Comparison of ENCODE assay signal across 10 cellular contexts in genomic region chr2:191690327-191690726, GRCh38. TPM values are rescaled to one million over a fixed set of nuclear protein-coding genes. Genes with fewer than 3 reads are reported as not detected.
A peak's percentile ranks its signal among the peaks of the same experiment; 100 is the strongest.
DNase-seq lines count a peak whose midpoint lies in the region; FAIRE-seq and TF ChIP-seq lines count a peak whose summit lies in the region.
"Had no signal": no experiment of that assay in that cellular context is flagged by ENCODE, and none has a peak within 500 bp of the region (broad histone marks: within the 10 kb centered on the region; RNA-seq: fewer than 3 reads in every experiment).

No MANE protein-coding gene starts in this region.

- WGBS in sigmoid colon, 2 donors: 42 to 71% methylated on average over 3 of the region's 3 CpGs

- H3K4me3 Mint-ChIP-seq in astrocyte (ENCODE audit: unreplicated experiment): no peak overlapping the region
- H3K4me3 Mint-ChIP-seq: T-helper 1 cell treated with Interleukin-12 subunit alpha and Interleukin-12 subunit beta and Interleukin-4 antibody, amounts not matched to agents 30 μg/mL and 1 μg/mL, for 36 hours had no signal

- H4K20me1 ChIP-seq in KMS-11 (ENCODE audit: insufficient read depth) (no peaks in the 10 kb centered on the region), astrocyte (ENCODE audit: insufficient read depth, low read length) (no peaks in the 10 kb centered on the region), osteoblast (ENCODE audit: insufficient read depth, low read length) (no peaks in the 10 kb centered on the region)

- H3K9ac ChIP-seq in KMS-11 (no peak overlapping the region), astrocyte (ENCODE audit: low read length) (no peak overlapping the region)

- no peak overlapping the region for H3K27ac ChIP-seq in KMS-11
- H3K27ac ChIP-seq in astrocyte (ENCODE audit: low read depth, low read length): peak overlapping the region; percentile 74
- H3K27ac ChIP-seq in osteoblast (ENCODE audit: low read depth, low read length): peak overlapping the region; percentile 31
- no peak overlapping the region for H3K27ac ChIP-seq in sigmoid colon

- H3K4me1 ChIP-seq in KMS-11 (ENCODE audit: low read depth, poor library complexity, severe bottlenecking) (peaks cover 28% of the 10 kb centered on the region), astrocyte (ENCODE audit: insufficient read depth, low read length) (peaks cover 55% of the 10 kb centered on the region), osteoblast (ENCODE audit: insufficient read depth, low read length) (peaks cover 77% of the 10 kb centered on the region), sigmoid colon (peaks cover 0 to 8% (median 2%) of the 10 kb centered on the region in 4 donors)
- H3K4me1 ChIP-seq: BE2C had no signal

- peak overlapping the region; percentile 30 for H3K4me2 ChIP-seq in KMS-11
- peak overlapping the region; percentile 19 for H3K4me2 ChIP-seq in astrocyte (ENCODE audit: low read length)
- peak overlapping the region; percentile 31 for H3K4me2 ChIP-seq in osteoblast (ENCODE audit: insufficient read depth, low read length)

- H3K27ac Mint-ChIP-seq in astrocyte (ENCODE audit: unreplicated experiment): no peak overlapping the region

- peak; percentile 54 for DNase-seq in ELR (ENCODE audit: low read depth)
- no peak for DNase-seq in astrocyte (ENCODE audit: low read depth)
- DNase-seq in osteoblast (ENCODE audit: insufficient read length, low spot score, missing footprints): no peak
- no peak for DNase-seq in sigmoid colon
- DNase-seq in RKO (ENCODE audit: low spot score): no peak
- no peak for DNase-seq in NCI-H446 treated with DMSO at 0.1 percent for 48 hours (lab: John Stamatoyannopoulos, UW)
- DNase-seq: kidney had no signal

- H3K27me3 ChIP-seq in KMS-11 (ENCODE audit: insufficient read depth, low read depth) (no peaks in the 10 kb centered on the region), astrocyte (ENCODE audit: insufficient read depth, low read length) (no peaks in the 10 kb centered on the region), osteoblast (ENCODE audit: insufficient read depth, low read length) (no peaks in the 10 kb centered on the region), sigmoid colon (peaks cover 0 to 3% (median 0%) of the 10 kb centered on the region in 3 donors)
- H3K27me3 ChIP-seq: BE2C had no signal

- TF ChIP-seq POLR2A in sigmoid colon (IDR thresholded peaks at IDR 0.05): no peak

- H3K9me3 ChIP-seq in astrocyte (ENCODE audit: insufficient read depth, low read depth, low read length) (no peaks in the 10 kb centered on the region), osteoblast (ENCODE audit: low read depth, low read length) (no peaks in the 10 kb centered on the region), sigmoid colon (no peaks in the 10 kb centered on the region)
- H3K9me3 ChIP-seq: BE2C had no signal

- peaks cover 5% of the 10 kb centered on the region for H3K36me3 Mint-ChIP-seq in astrocyte (ENCODE audit: low read depth, unreplicated experiment)

- intact Hi-C loops in sigmoid colon (cut with DNase I): loop anchor here (2.0 kb wide), 1 partner anchor 136 kb away; no protein-coding TSS in a partner anchor

- no peaks in the 10 kb centered on the region for H3K27me3 Mint-ChIP-seq in astrocyte (ENCODE audit: low read depth, unreplicated experiment)

- H3K79me2 ChIP-seq in KMS-11 (ENCODE audit: insufficient read depth, low read depth): no peaks in the 10 kb centered on the region
- no peaks in the 10 kb centered on the region for H3K79me2 ChIP-seq in astrocyte (ENCODE audit: insufficient read depth, low read length)
- no peaks in the 10 kb centered on the region for H3K79me2 ChIP-seq in osteoblast (ENCODE audit: insufficient read depth, low read length)

- no peak for FAIRE-seq in astrocyte (lab: Jason Lieb, UNC)

- no peak overlapping the region for H2AFZ ChIP-seq in KMS-11 (ENCODE audit: low read depth)
- H2AFZ ChIP-seq in astrocyte (ENCODE audit: low read depth, low read length): no peak overlapping the region
- no peak overlapping the region for H2AFZ ChIP-seq in osteoblast (ENCODE audit: low read length)

- TF ChIP-seq EP300 in sigmoid colon (IDR thresholded peaks at IDR 0.05): no peak

- peaks cover 10% of the 10 kb centered on the region; the same call in 1 of the 2 replicates for H3K36me3 ChIP-seq in KMS-11 (ENCODE audit: insufficient read depth)
- H3K36me3 ChIP-seq in astrocyte (ENCODE audit: insufficient read depth, low read length): peaks cover 34% of the 10 kb centered on the region
- peaks cover 28% of the 10 kb centered on the region for H3K36me3 ChIP-seq in osteoblast (ENCODE audit: insufficient read depth, low read length)
- H3K36me3 ChIP-seq in sigmoid colon: no peaks in the 10 kb centered on the region
- H3K36me3 ChIP-seq: BE2C had no signal

- peaks cover 64% of the 10 kb centered on the region for H3K4me1 Mint-ChIP-seq in astrocyte (ENCODE audit: low read depth, unreplicated experiment)

- no peak for TF ChIP-seq CTCF in KMS-11 (conservative IDR thresholded peaks at IDR 0.05; ENCODE audit: low read depth, low read length)
- no peak for TF ChIP-seq CTCF in astrocyte (IDR thresholded peaks at IDR 0.05; ENCODE audit: insufficient read depth, low read depth, low read length)
- no peak for TF ChIP-seq CTCF in osteoblast (IDR thresholded peaks at IDR 0.05; ENCODE audit: extremely low read depth, low read depth, low read length)
- no peak for TF ChIP-seq CTCF in sigmoid colon (IDR thresholded peaks at IDR 0.05)

- H3K9me3 Mint-ChIP-seq in astrocyte (ENCODE audit: unreplicated experiment): no peaks in the 10 kb centered on the region
- H3K9me3 Mint-ChIP-seq: T-helper 1 cell treated with Interleukin-12 subunit alpha and Interleukin-12 subunit beta and Interleukin-4 antibody, amounts not matched to agents 30 μg/mL and 1 μg/mL, for 36 hours had no signal

- H3K4me3 ChIP-seq in KMS-11 (IDR thresholded peaks at IDR 0.05; ENCODE audit: insufficient read depth, low read depth, low read length) (no peak overlapping the region), astrocyte (ENCODE audit: insufficient read depth, low read depth, low read length) (no peak overlapping the region), osteoblast (ENCODE audit: insufficient read depth, low read length) (no peak overlapping the region), sigmoid colon (no peak overlapping the region)

RNA-seq across cellular contexts. Expression of gene NABP1, which starts 12.4 kb away (rescaled TPM):
- total RNA-seq in astrocyte: 181 and 213 TPM in 2 replicates
- total RNA-seq in osteoblast: 72.0 and 80.2 TPM in 2 replicates
- total RNA-seq in sigmoid colon: 10 to 100 TPM in 2 of 4 donors, 1 to 10 TPM in 2; 8.2 to 12.7 (median 9.8) TPM
- polyA plus RNA-seq in sigmoid colon: 10 to 100 TPM in 1 of 3 donors, 1 to 10 TPM in 2; 4.2 to 15.4 (median 8.6) TPM

Comparison
In these comparisons a context has a peak if more than half of its experiments do, and no peak if none do; other contexts are left out.
1. H3K27ac ChIP-seq: peak in astrocyte (single experiment) and osteoblast (single experiment); none in KMS-11 (single experiment) and sigmoid colon (0 of 4).
2. Peak in every context shown above with its lines, with median percentiles within 50 percentile points of each other: H3K4me2 ChIP-seq.